In genomic region chr4:158080354-158080753, GRCh38 we compare ENCODE assay signal across 20 cellular contexts.
"Had no signal": no experiment of that assay in that cellular context is flagged by ENCODE, and none has a peak within 500 bp of the region (broad histone marks: within the 10 kb centered on the region; RNA-seq: fewer than 3 reads in every experiment).

No MANE protein-coding gene starts in this region.

- DNase-seq: colonic mucosa; erythroblast; foreskin melanocyte; head of caudate nucleus; hippocampal formation; left lung; lower lobe of right lung; midbrain; naive B cell; nephron progenitor cell; right cardiac atrium; stimulated activated CD4-positive, alpha-beta T cell treated with anti-CD3 and anti-CD28 coated beads, Interleukin-4, amount 100 ng/mL, for 1 hour; stimulated activated CD8-positive, alpha-beta memory T cell treated with anti-CD3 and anti-CD28 coated beads, Interleukin-4, amount 100 ng/mL, for 48 hours; stimulated activated naive CD8-positive, alpha-beta T cell treated with anti-CD3 and anti-CD28 coated beads, Interleukin-15, Interleukin-2, amounts not matched to agents 100 U/mL and 50 U/mL, for 24 hours; thyroid gland had no signal

- H3K36me3 ChIP-seq: colonic mucosa, left lung, lower lobe of right lung, suprapubic skin, thyroid gland, vagina had no signal

- H3K4me1 ChIP-seq: colonic mucosa, left lung, lower lobe of right lung, parathyroid adenoma, suprapubic skin, thyroid gland, vagina had no signal

- H3K9me3 ChIP-seq: colonic mucosa, left lung, lower lobe of right lung, suprapubic skin, thyroid gland, vagina had no signal

- H3K27me3 ChIP-seq: colonic mucosa, left lung, suprapubic skin, thyroid gland, vagina had no signal

- H3K4me3 ChIP-seq: colonic mucosa, left lung, lower lobe of right lung, suprapubic skin, thyroid gland, vagina had no signal

- H3K79me2 ChIP-seq: parathyroid adenoma had no signal

- ATAC-seq: left lung; lower lobe of right lung; right cardiac atrium; stimulated activated effector memory CD8-positive, alpha-beta T cell treated with anti-CD3 and anti-CD28 coated beads, Interleukin-12 subunit alpha, Interleukin-12 subunit beta, amount 100 ng/mL, for 72 hours; stimulated activated naive CD8-positive, alpha-beta T cell treated with anti-CD3 and anti-CD28 coated beads, Interleukin-15, Interleukin-2, amounts not matched to agents 100 U/mL and 50 U/mL, for 24 hours had no signal

- H3K27ac ChIP-seq: colonic mucosa, left lung, lower lobe of right lung, parathyroid adenoma, suprapubic skin, thyroid gland, vagina had no signal

- H3K9ac ChIP-seq: parathyroid adenoma had no signal

- FAIRE-seq: islet of Langerhans had no signal

- H2AFZ ChIP-seq: parathyroid adenoma had no signal
